In genomic region chr15:39893051-39893450, GRCh38 we compare ENCODE assay signal across 1 cellular context. TPM values are rescaled to one million over a fixed set of nuclear protein-coding genes. Genes with fewer than 3 reads are reported as not detected.
"Had no signal": no experiment of that assay in that cellular context is flagged by ENCODE, and none has a peak within 500 bp of the region (broad histone marks: within the 10 kb centered on the region; RNA-seq: fewer than 3 reads in every experiment).

No MANE protein-coding gene starts in this region.

RNA-seq across cellular contexts. Expression of gene GPR176, which starts 27.0 kb away (rescaled TPM):
- polyA plus RNA-seq: naive thymus-derived CD4-positive, alpha-beta T cell had no signal
